ENCODE assay signal across 17 cellular contexts in the genomic region with DNA sequence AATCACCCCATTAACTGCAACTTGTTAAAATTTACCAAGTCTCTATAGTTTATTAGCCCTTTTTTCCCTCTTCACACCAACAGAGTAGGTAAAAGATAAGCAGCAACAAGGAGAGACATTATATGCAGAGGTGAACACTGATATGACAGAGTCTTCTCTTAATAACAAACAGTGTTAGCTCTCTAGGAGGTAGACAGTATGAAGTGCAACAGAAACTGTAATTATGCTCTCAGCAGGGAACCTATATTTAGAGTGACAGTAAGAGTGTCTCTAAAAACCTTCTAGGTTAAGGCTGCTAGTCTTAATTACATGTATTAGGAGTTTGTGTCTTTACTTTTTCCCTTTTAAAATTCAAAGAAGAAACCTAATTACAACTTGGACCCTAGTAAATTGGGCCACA.
"Had no signal": no experiment of that assay in that cellular context is flagged by ENCODE, and none has a peak within 500 bp of the region (broad histone marks: within the 10 kb centered on the region; RNA-seq: fewer than 3 reads in every experiment).

No MANE protein-coding gene starts in this region.

- H3K4me3 ChIP-seq: body of pancreas, uterus had no signal

- FAIRE-seq: small intestine had no signal

- H3K27ac ChIP-seq: body of pancreas, uterus had no signal

- DNase-seq: activated CD4-positive, alpha-beta T cell treated with anti-CD3 and anti-CD28 coated beads for 1 hour; activated CD4-positive, alpha-beta T cell treated with anti-CD3 and anti-CD28 coated beads, Interleukin-2, amount 50 U/mL, for 48 hours; activated CD8-positive, alpha-beta memory T cell treated with anti-CD3 and anti-CD28 coated beads, Interleukin-2, amount 10 ng/mL, durations not matched to agents 7 days and 5 days; activated effector memory CD4-positive, alpha-beta T cell treated with anti-CD3 and anti-CD28 coated beads, Interleukin-2, amount 50 U/mL, for 16 hours; activated T-cell treated with anti-CD3 and anti-CD28 coated beads, Interleukin-2, amount 50 U/mL, for 24 hours; amniotic stem cell; body of pancreas; cerebellar nuclear complex; hippocampal formation; midbrain; naive B cell; posterior cingulate gyrus; right cardiac atrium; small intestine; uterus had no signal

- H3K27me3 Mint-ChIP-seq: dendritic cell treated with granulocyte-macrophage colony-stimulating factor and Interleukin-4, amounts not matched to agents 40 ng/mL and 50 ng/mL, for 4 days; naive B cell had no signal

- H3K36me3 ChIP-seq: uterus had no signal

- H3K4me3 Mint-ChIP-seq: activated CD8-positive, alpha-beta memory T cell treated with anti-CD3 and anti-CD28 coated beads, Interleukin-2, amount 10 ng/mL, durations not matched to agents 7 days and 5 days; activated T-cell treated with anti-CD3 and anti-CD28 coated beads, Interleukin-2, amount 50 U/mL, for 24 hours; dendritic cell treated with granulocyte-macrophage colony-stimulating factor and Interleukin-4, amounts not matched to agents 40 ng/mL and 50 ng/mL, for 4 days; naive B cell had no signal

- H3K4me1 Mint-ChIP-seq: activated CD8-positive, alpha-beta memory T cell treated with anti-CD3 and anti-CD28 coated beads, Interleukin-2, amount 10 ng/mL, durations not matched to agents 7 days and 5 days; naive B cell had no signal

- H3K9me3 Mint-ChIP-seq: dendritic cell treated with granulocyte-macrophage colony-stimulating factor and Interleukin-4, amounts not matched to agents 40 ng/mL and 50 ng/mL, for 4 days had no signal

- ATAC-seq: activated CD8-positive, alpha-beta memory T cell treated with anti-CD3 and anti-CD28 coated beads, Interleukin-2, amount 10 ng/mL, durations not matched to agents 7 days and 5 days; activated naive CD4-positive, alpha-beta T cell treated with anti-CD3 and anti-CD28 coated beads, Interleukin-2, amount 50 U/mL, for 72 hours; body of pancreas; right cardiac atrium had no signal

- H3K36me3 Mint-ChIP-seq: activated CD8-positive, alpha-beta memory T cell treated with anti-CD3 and anti-CD28 coated beads, Interleukin-2, amount 10 ng/mL, durations not matched to agents 7 days and 5 days; activated naive CD4-positive, alpha-beta T cell treated with anti-CD3 and anti-CD28 coated beads, Interleukin-2, amount 50 U/mL, for 72 hours; naive B cell had no signal

- H3K4me1 ChIP-seq: uterus had no signal

- H3K27ac Mint-ChIP-seq: activated CD8-positive, alpha-beta memory T cell treated with anti-CD3 and anti-CD28 coated beads, Interleukin-2, amount 10 ng/mL, durations not matched to agents 7 days and 5 days; activated naive CD4-positive, alpha-beta T cell treated with anti-CD3 and anti-CD28 coated beads, Interleukin-2, amount 50 U/mL, for 72 hours; activated T-cell treated with anti-CD3 and anti-CD28 coated beads, Interleukin-2, amount 50 U/mL, for 24 hours; dendritic cell treated with granulocyte-macrophage colony-stimulating factor and Interleukin-4, amounts not matched to agents 40 ng/mL and 50 ng/mL, for 4 days; naive B cell had no signal

- H3K9me3 ChIP-seq: body of pancreas had no signal
